In genomic region chr6:134373282-134373922, GRCh38 we compare ENCODE assay signal across 2 cellular contexts.
TF ChIP-seq lines count a peak whose summit lies in the region.

No MANE protein-coding gene starts in this region.

TF ChIP-seq in liver, 16 proteins besides CTCF, POLR2A, EP300 and RAD21 (continued from another document):
- TF ChIP-seq, protein P1, sequence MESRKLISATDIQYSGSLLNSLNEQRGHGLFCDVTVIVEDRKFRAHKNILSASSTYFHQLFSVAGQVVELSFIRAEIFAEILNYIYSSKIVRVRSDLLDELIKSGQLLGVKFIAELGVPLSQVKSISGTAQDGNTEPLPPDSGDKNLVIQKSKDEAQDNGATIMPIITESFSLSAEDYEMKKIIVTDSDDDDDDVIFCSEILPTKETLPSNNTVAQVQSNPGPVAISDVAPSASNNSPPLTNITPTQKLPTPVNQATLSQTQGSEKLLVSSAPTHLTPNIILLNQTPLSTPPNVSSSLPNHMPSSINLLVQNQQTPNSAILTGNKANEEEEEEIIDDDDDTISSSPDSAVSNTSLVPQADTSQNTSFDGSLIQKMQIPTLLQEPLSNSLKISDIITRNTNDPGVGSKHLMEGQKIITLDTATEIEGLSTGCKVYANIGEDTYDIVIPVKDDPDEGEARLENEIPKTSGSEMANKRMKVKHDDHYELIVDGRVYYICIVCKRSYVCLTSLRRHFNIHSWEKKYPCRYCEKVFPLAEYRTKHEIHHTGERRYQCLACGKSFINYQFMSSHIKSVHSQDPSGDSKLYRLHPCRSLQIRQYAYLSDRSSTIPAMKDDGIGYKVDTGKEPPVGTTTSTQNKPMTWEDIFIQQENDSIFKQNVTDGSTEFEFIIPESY (IDR thresholded peaks at IDR 0.05), result no peak
- TF ChIP-seq SP1 (IDR thresholded peaks at IDR 0.05) (no peak), FOXA1 (IDR thresholded peaks at IDR 0.05) (no peak), FOXA2 (IDR thresholded peaks at IDR 0.05) (no peak), GABPA (IDR thresholded peaks at IDR 0.05 in 1 of 2, conservative IDR thresholded peaks at IDR 0.05 in 1 of 2) (no peak), JUND (IDR thresholded peaks at IDR 0.05) (peak in 1 of 2 donors; percentile 11), MAX (IDR thresholded peaks at IDR 0.05) (no peak), YY1 (IDR thresholded peaks at IDR 0.05) (peak; percentile 18), NR2F2 (IDR thresholded peaks at IDR 0.05) (no peak), EGR1 (IDR thresholded peaks at IDR 0.05; ENCODE audit: low read depth in 2 of 2) (no peak)
- TF ChIP-seq, protein P2, sequence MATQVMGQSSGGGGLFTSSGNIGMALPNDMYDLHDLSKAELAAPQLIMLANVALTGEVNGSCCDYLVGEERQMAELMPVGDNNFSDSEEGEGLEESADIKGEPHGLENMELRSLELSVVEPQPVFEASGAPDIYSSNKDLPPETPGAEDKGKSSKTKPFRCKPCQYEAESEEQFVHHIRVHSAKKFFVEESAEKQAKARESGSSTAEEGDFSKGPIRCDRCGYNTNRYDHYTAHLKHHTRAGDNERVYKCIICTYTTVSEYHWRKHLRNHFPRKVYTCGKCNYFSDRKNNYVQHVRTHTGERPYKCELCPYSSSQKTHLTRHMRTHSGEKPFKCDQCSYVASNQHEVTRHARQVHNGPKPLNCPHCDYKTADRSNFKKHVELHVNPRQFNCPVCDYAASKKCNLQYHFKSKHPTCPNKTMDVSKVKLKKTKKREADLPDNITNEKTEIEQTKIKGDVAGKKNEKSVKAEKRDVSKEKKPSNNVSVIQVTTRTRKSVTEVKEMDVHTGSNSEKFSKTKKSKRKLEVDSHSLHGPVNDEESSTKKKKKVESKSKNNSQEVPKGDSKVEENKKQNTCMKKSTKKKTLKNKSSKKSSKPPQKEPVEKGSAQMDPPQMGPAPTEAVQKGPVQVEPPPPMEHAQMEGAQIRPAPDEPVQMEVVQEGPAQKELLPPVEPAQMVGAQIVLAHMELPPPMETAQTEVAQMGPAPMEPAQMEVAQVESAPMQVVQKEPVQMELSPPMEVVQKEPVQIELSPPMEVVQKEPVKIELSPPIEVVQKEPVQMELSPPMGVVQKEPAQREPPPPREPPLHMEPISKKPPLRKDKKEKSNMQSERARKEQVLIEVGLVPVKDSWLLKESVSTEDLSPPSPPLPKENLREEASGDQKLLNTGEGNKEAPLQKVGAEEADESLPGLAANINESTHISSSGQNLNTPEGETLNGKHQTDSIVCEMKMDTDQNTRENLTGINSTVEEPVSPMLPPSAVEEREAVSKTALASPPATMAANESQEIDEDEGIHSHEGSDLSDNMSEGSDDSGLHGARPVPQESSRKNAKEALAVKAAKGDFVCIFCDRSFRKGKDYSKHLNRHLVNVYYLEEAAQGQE (IDR thresholded peaks at IDR 0.05), result no peak

TF ChIP-seq in HepG2, 621 proteins besides CTCF, POLR2A, EP300 and RAD21 (continued from another document):
- TF ChIP-seq, protein P3, sequence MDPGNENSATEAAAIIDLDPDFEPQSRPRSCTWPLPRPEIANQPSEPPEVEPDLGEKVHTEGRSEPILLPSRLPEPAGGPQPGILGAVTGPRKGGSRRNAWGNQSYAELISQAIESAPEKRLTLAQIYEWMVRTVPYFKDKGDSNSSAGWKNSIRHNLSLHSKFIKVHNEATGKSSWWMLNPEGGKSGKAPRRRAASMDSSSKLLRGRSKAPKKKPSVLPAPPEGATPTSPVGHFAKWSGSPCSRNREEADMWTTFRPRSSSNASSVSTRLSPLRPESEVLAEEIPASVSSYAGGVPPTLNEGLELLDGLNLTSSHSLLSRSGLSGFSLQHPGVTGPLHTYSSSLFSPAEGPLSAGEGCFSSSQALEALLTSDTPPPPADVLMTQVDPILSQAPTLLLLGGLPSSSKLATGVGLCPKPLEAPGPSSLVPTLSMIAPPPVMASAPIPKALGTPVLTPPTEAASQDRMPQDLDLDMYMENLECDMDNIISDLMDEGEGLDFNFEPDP (CRISPR knock-in tag; conservative IDR thresholded peaks at IDR 0.05), result no peak
